ENCODE assay signal across 8 cellular contexts in genomic region chr1:37807220-37807554, GRCh38. TPM values are rescaled to one million over a fixed set of nuclear protein-coding genes. Genes with fewer than 3 reads are reported as not detected.
A peak's percentile ranks its signal among the peaks of the same experiment; 100 is the strongest.
DNase-seq lines count a peak whose midpoint lies in the region; ATAC-seq and TF ChIP-seq lines count a peak whose summit lies in the region.

No MANE protein-coding gene starts in this region.

- H3K9me3 ChIP-seq in BLaER1 treated with 17β-estradiol and CSF1 and Interleukin-3, amounts not matched to agents 10 nM and 100 nM (replicated peaks in 1 of 11): no peaks in the 10 kb centered on the region

- H3K4me3 Mint-ChIP-seq in nephron: peak overlapping the region; percentile 85 to 88 (median 86)

- peaks cover 17% of the 10 kb centered on the region for H3K4me1 Mint-ChIP-seq in nephron

- peaks cover 27 to 57% (median 46%) of the 10 kb centered on the region in 10 experiments for H3K4me1 ChIP-seq in BLaER1 treated with 17β-estradiol and CSF1 and Interleukin-3, amounts not matched to agents 10 nM and 100 nM

- peaks cover 38% of the 10 kb centered on the region for H3K36me3 Mint-ChIP-seq in nephron (ENCODE audit: low read depth)

- peak overlapping the region; percentile 90 to 100 (median 97) for H3K9ac ChIP-seq in BLaER1 treated with 17β-estradiol and CSF1 and Interleukin-3, amounts not matched to agents 10 nM and 100 nM

- no peak for ATAC-seq in GM19467 (IDR thresholded peaks at IDR 0.05; ENCODE audit: unreplicated experiment)

- intact Hi-C loops in dorsolateral prefrontal cortex (cut with DNase I): loop anchor here (5.0 to 10.0 kb wide), 2 partner anchors 80 to 212 kb away; partner anchors contain the start of gene GNL2 (in 1 of the 2)

- peak overlapping the region in 2 of 3 experiments; percentile 37 to 96 for H3K27ac Mint-ChIP-seq in nephron

- H3K9me3 Mint-ChIP-seq in nephron: no peaks in the 10 kb centered on the region

- H4K20me1 ChIP-seq in BLaER1 treated with 17β-estradiol and CSF1 and Interleukin-3, amounts not matched to agents 10 nM and 100 nM: peaks cover 51 to 83% (median 67%) of the 10 kb centered on the region in 11 experiments; a peak in 21 of 22 replicates

- H3K4me2 ChIP-seq in BLaER1 treated with 17β-estradiol and CSF1 and Interleukin-3, amounts not matched to agents 10 nM and 100 nM: peak overlapping the region; percentile 86 to 98 (median 93)

- no peak for DNase-seq in LNCaP clone FGC (ENCODE audit: low read depth)
- DNase-seq in dorsolateral prefrontal cortex: no peak
- no peak for DNase-seq in hypothalamus (lab: John Stamatoyannopoulos, UW)
- DNase-seq in SW480 (ENCODE audit: low spot score): no peak
- DNase-seq in NCI-H446 treated with DMSO at 0.1 percent for 48 hours (lab: John Stamatoyannopoulos, UW): no peak

- H3K27me3 ChIP-seq in BLaER1 treated with 17β-estradiol and CSF1 and Interleukin-3, amounts not matched to agents 10 nM and 100 nM: no peaks in the 10 kb centered on the region
- H3K27me3 ChIP-seq in dorsolateral prefrontal cortex: no peaks in the 10 kb centered on the region

- H3K36me3 ChIP-seq in BLaER1 treated with 17β-estradiol and CSF1 and Interleukin-3, amounts not matched to agents 10 nM and 100 nM: peaks cover 49 to 70% (median 55%) of the 10 kb centered on the region in 11 experiments

- TF ChIP-seq CTCF in LNCaP clone FGC (IDR thresholded peaks at IDR 0.05; ENCODE audit: control insufficient read depth, extremely low read depth, insufficient read depth) (no peak), dorsolateral prefrontal cortex (IDR thresholded peaks at IDR 0.05 in 54 of 56, conservative IDR thresholded peaks at IDR 0.05 in 2 of 56; ENCODE audit: low read depth in 1 of 56, partially characterized antibody in 56 of 56) (no peak), nephron (IDR thresholded peaks at IDR 0.05; ENCODE audit: unreplicated experiment in 3 of 3) (no peak)

- H3K4me3 ChIP-seq in BLaER1 treated with 17β-estradiol and CSF1 and Interleukin-3, amounts not matched to agents 10 nM and 100 nM: peak overlapping the region; percentile 89 to 100 (median 98)
- H3K4me3 ChIP-seq in LNCaP clone FGC (ENCODE audit: low read depth, low read length): peak overlapping the region; percentile 73
- peak overlapping the region; percentile 68 to 97 (median 90) for H3K4me3 ChIP-seq in dorsolateral prefrontal cortex

- H3K27me3 Mint-ChIP-seq in nephron (ENCODE audit: low read depth): no peaks in the 10 kb centered on the region

- H3K27ac ChIP-seq in BLaER1 treated with 17β-estradiol and CSF1 and Interleukin-3, amounts not matched to agents 10 nM and 100 nM: peak overlapping the region; percentile 82 to 100 (median 97)
- peak overlapping the region in 45 of 59 donors; percentile 7 to 100 (median 97) for H3K27ac ChIP-seq in dorsolateral prefrontal cortex

RNA-seq across cellular contexts. Expression of gene C1orf122, which starts 0.4 kb away (rescaled TPM):
- 100 to 1,000 TPM in 3 of 120 experiments, 10 to 100 TPM in 117; 49.0 to 111 (median 68.1) TPM for total RNA-seq in dorsolateral prefrontal cortex

RNA-seq across cellular contexts. Expression of gene YRDC, which starts 0.8 kb away (rescaled TPM):
- total RNA-seq in dorsolateral prefrontal cortex: 10 to 100 TPM in 67 of 120 experiments, 1 to 10 TPM in 53; 6.0 to 15.3 (median 10.2) TPM

RNA-seq across cellular contexts. Expression of gene MANEAL, which starts 13.5 kb away (rescaled TPM):
- 10 to 100 TPM; 10.6 to 32.4 (median 23.2) TPM for total RNA-seq in dorsolateral prefrontal cortex

RNA-seq across cellular contexts. Expression of gene EPHA10, which starts 42.3 kb away (rescaled TPM):
- 10 to 100 TPM; 10.7 to 38.2 (median 23.4) TPM for total RNA-seq in dorsolateral prefrontal cortex

RNA-seq across cellular contexts. Expression of gene MTF1, which starts 52.2 kb away (rescaled TPM):
- total RNA-seq in dorsolateral prefrontal cortex: 10 to 100 TPM; 12.4 to 40.5 (median 22.6) TPM
